ENCODE assay signal across 13 cellular contexts in genomic region chr6:33885121-33886057, GRCh38.
DNase-seq lines count a peak whose midpoint lies in the region; ATAC-seq, FAIRE-seq and TF ChIP-seq lines count a peak whose summit lies in the region.
"Had no signal": no experiment of that assay in that cellular context is flagged by ENCODE, and none has a peak within 500 bp of the region (broad histone marks: within the 10 kb centered on the region; RNA-seq: fewer than 3 reads in every experiment).

No MANE protein-coding gene starts in this region.

- peaks cover 3% of the 10 kb centered on the region for H3K9me3 Mint-ChIP-seq in astrocyte (ENCODE audit: unreplicated experiment)
- H3K9me3 Mint-ChIP-seq: naive thymus-derived CD8-positive, alpha-beta T cell; stimulated activated memory B cell treated with anti-CD40 and anti-IgM and Interleukin-4, amounts not matched to agents 10 μg/mL and 1 μg/mL and 100 μg/mL, for 72 hours had no signal

- TF ChIP-seq CTCF in astrocyte (IDR thresholded peaks at IDR 0.05; ENCODE audit: insufficient read depth, low read depth, low read length): no peak

- no peak overlapping the region for H2AFZ ChIP-seq in astrocyte (ENCODE audit: low read depth, low read length)

- peaks cover 5% of the 10 kb centered on the region for H3K27me3 ChIP-seq in astrocyte (ENCODE audit: insufficient read depth, low read length)

- no peaks in the 10 kb centered on the region for H3K79me2 ChIP-seq in astrocyte (ENCODE audit: insufficient read depth, low read length)

- DNase-seq in AG08395 (ENCODE audit: low spot score): peak; percentile 86
- peak; percentile 78 for DNase-seq in HT1080 (ENCODE audit: low read depth)
- DNase-seq in astrocyte (ENCODE audit: low read depth): peak; percentile 14
- DNase-seq in left colon: peak in 1 of 2 donors; percentile 50
- DNase-seq in SKM-1 treated with dmso at 0.1 percent for 144 hours (lab: John Stamatoyannopoulos, UW; ENCODE audit: unreplicated experiment): no peak
- no peak for DNase-seq in NCI-H2107 treated with DMSO at 0.1 percent for 48 hours (lab: John Stamatoyannopoulos, UW; ENCODE audit: unreplicated experiment)
- no peak for DNase-seq in stimulated activated CD8-positive, alpha-beta memory T cell treated with anti-CD3 and anti-CD28 coated beads, Interleukin-4, amount 100 ng/mL, for 48 hours
- DNase-seq: aorta, NCI-H187 treated with DMSO at 0.1 percent for 48 hours had no signal

- intact Hi-C loops in left colon (cut with DNase I, micrococcal nuclease): no loop called here

- no peak for FAIRE-seq in astrocyte (lab: Jason Lieb, UNC)

- no peak overlapping the region for H3K4me3 Mint-ChIP-seq in astrocyte (ENCODE audit: unreplicated experiment)
- H3K4me3 Mint-ChIP-seq: B cell; naive thymus-derived CD8-positive, alpha-beta T cell; stimulated activated memory B cell treated with anti-CD40 and anti-IgM and Interleukin-4, amounts not matched to agents 10 μg/mL and 1 μg/mL and 100 μg/mL, for 72 hours had no signal

- no peak overlapping the region for H3K27ac ChIP-seq in astrocyte (ENCODE audit: low read depth, low read length)

- ATAC-seq in left colon: peak; percentile 63
- ATAC-seq in HG02571 (IDR thresholded peaks at IDR 0.05; ENCODE audit: unreplicated experiment): no peak
- ATAC-seq: naive thymus-derived CD8-positive, alpha-beta T cell; stimulated activated memory B cell treated with anti-CD40 and anti-IgM and Interleukin-4, amounts not matched to agents 10 μg/mL and 1 μg/mL and 100 μg/mL, for 72 hours had no signal

- H3K4me3 ChIP-seq in astrocyte (ENCODE audit: insufficient read depth, low read depth, low read length): no peak overlapping the region

- H4K20me1 ChIP-seq in astrocyte (ENCODE audit: insufficient read depth, low read length): no peaks in the 10 kb centered on the region

- no peaks in the 10 kb centered on the region for H3K36me3 ChIP-seq in astrocyte (ENCODE audit: insufficient read depth, low read length)

- H3K4me1 Mint-ChIP-seq in astrocyte (ENCODE audit: low read depth, unreplicated experiment): peaks cover 8% of the 10 kb centered on the region
- H3K4me1 Mint-ChIP-seq: B cell; stimulated activated memory B cell treated with anti-CD40 and anti-IgM and Interleukin-4, amounts not matched to agents 10 μg/mL and 1 μg/mL and 100 μg/mL, for 72 hours had no signal

- H3K9ac ChIP-seq in astrocyte (ENCODE audit: low read length): no peak overlapping the region

- no peak overlapping the region for H3K27ac Mint-ChIP-seq in astrocyte (ENCODE audit: unreplicated experiment)
- H3K27ac Mint-ChIP-seq: B cell; naive thymus-derived CD8-positive, alpha-beta T cell; stimulated activated memory B cell treated with anti-CD40 and anti-IgM and Interleukin-4, amounts not matched to agents 10 μg/mL and 1 μg/mL and 100 μg/mL, for 72 hours had no signal

- H3K4me1 ChIP-seq in astrocyte (ENCODE audit: insufficient read depth, low read length): no peaks in the 10 kb centered on the region

- peaks cover 59% of the 10 kb centered on the region for H3K27me3 Mint-ChIP-seq in astrocyte (ENCODE audit: low read depth, unreplicated experiment)

- peaks cover 2% of the 10 kb centered on the region for H3K36me3 Mint-ChIP-seq in astrocyte (ENCODE audit: low read depth, unreplicated experiment)
- H3K36me3 Mint-ChIP-seq: naive thymus-derived CD8-positive, alpha-beta T cell; stimulated activated memory B cell treated with anti-CD40 and anti-IgM and Interleukin-4, amounts not matched to agents 10 μg/mL and 1 μg/mL and 100 μg/mL, for 72 hours had no signal

- no peaks in the 10 kb centered on the region for H3K9me3 ChIP-seq in astrocyte (ENCODE audit: insufficient read depth, low read depth, low read length)

- no peak overlapping the region for H3K4me2 ChIP-seq in astrocyte (ENCODE audit: low read length)

Comparison
In these comparisons a context has a peak if more than half of its experiments do, and no peak if none do; other contexts are left out.
1. DNase-seq: peak in AG08395 (single experiment), HT1080 (single experiment) and astrocyte (single experiment); none in SKM-1 treated with dmso at 0.1 percent for 144 hours (single experiment), NCI-H2107 treated with DMSO at 0.1 percent for 48 hours (single experiment) and stimulated activated CD8-positive, alpha-beta memory T cell treated with anti-CD3 and anti-CD28 coated beads, Interleukin-4, amount 100 ng/mL, for 48 hours (single experiment).